In genomic region chr17:21423190-21423493, GRCh38 we compare ENCODE assay signal across 6 cellular contexts. TPM values are rescaled to one million over a fixed set of nuclear protein-coding genes. Genes with fewer than 3 reads are reported as not detected.
"Had no signal": no experiment of that assay in that cellular context is flagged by ENCODE, and none has a peak within 500 bp of the region (broad histone marks: within the 10 kb centered on the region; RNA-seq: fewer than 3 reads in every experiment).

No MANE protein-coding gene starts in this region.

RNA-seq across cellular contexts. Expression of gene KCNJ12, which starts 47.0 kb away (rescaled TPM):
- total RNA-seq: activated CD4-positive, alpha-beta memory T cell treated with anti-CD3 and anti-CD28 coated beads for 36 hours; activated CD4-positive, alpha-beta T cell treated with anti-CD3 and anti-CD28 coated beads, Interleukin-2, amount 10 ng/mL, durations not matched to agents 7 days and 5 days; activated naive CD4-positive, alpha-beta T cell treated with anti-CD3 and anti-CD28 coated beads for 36 hours; RPMI7951; T-helper 2 cell treated with Interferon-gamma antibody and Interleukin-4, amounts not matched to agents 100 ng/mL and 5 ng/mL, for 36 hours had no signal
- polyA plus RNA-seq: K562 had no signal
